ENCODE assay signal across 1 cellular context in genomic region chr1:5991784-5992033, GRCh38.
TF ChIP-seq lines count a peak whose summit lies in the region.

No MANE protein-coding gene starts in this region.

TF ChIP-seq in GM12878, 131 proteins besides CTCF, POLR2A, EP300 and RAD21:
- no peak for TF ChIP-seq RAD51 (IDR thresholded peaks at IDR 0.05)
